Comparison of ENCODE assay signal across 9 cellular contexts in the genomic region with DNA sequence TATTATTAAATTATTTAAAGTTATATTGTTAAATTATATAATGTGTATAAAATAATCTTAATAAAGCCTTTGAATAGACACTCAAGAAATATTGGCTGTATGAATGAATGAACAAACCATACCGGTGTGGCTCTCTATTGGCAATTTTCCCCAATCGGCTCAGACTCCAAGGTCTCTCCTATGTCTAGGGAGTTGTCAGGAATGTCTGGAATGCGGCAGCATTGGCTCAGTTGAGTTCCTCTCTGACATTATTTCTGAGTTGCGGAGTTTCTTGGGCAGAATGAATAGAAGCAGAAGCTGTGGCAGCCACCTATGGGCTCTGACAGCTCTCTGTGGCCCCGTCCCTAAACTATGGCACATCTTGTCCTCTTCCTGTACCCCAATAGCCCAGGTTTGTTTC.
A peak's percentile ranks its signal among the peaks of the same experiment; 100 is the strongest.
DNase-seq lines count a peak whose midpoint lies in the region; ATAC-seq, FAIRE-seq and TF ChIP-seq lines count a peak whose summit lies in the region.
"Had no signal": no experiment of that assay in that cellular context is flagged by ENCODE, and none has a peak within 500 bp of the region (broad histone marks: within the 10 kb centered on the region; RNA-seq: fewer than 3 reads in every experiment).

No MANE protein-coding gene starts in this region.

- H3K56ac ChIP-seq in H1 (replicated peaks; ENCODE audit: insufficient read length, low read depth, low read length) = no peak overlapping the region

- TF ChIP-seq CTCF in H1 (IDR thresholded peaks at IDR 0.05; ENCODE audit: control extremely low read depth in 1 of 3, insufficient read depth in 1 of 3, low read depth in 1 of 3, low read length in 3 of 3) (no peak), left lung (IDR thresholded peaks at IDR 0.05) (no peak)

- H2AK5ac ChIP-seq in H1 (ENCODE audit: low read depth, low read length) = no peak overlapping the region

- DNase-seq in Right ventricle myocardium inferior (ENCODE audit: missing footprints) = no peak
- DNase-seq in cardiac septum (ENCODE audit: low spot score) = no peak
- no peak for DNase-seq in H1 (ENCODE audit: low read depth in 1 of 2, low spot score in 2 of 2)
- peak in 1 of 2 donors; percentile 52 for DNase-seq in left lung
- no peak for DNase-seq in aorta
- no peak for DNase-seq in left lobe of liver (ENCODE audit: low spot score)
- DNase-seq in DMS153 treated with DMSO at 0.1 percent for 48 hours (lab: John Stamatoyannopoulos, UW; ENCODE audit: unreplicated experiment) = no peak
- no peak for DNase-seq in activated CD4-positive, alpha-beta T cell treated with anti-CD3 and anti-CD28 coated beads, Interleukin-2, amount 50 U/mL, for 48 hours

- H3K23ac ChIP-seq in H1 (ENCODE audit: insufficient read length) = no peak overlapping the region

- H2AFZ ChIP-seq in H1 (ENCODE audit: low read length) = no peak overlapping the region

- 42% methylated on average over 5 of the region's 5 CpGs; no CpG with 5 or more reads in 1 of the 2 experiments for WGBS in H1 (ENCODE audit: extremely low coverage in 1 of 2, insufficient coverage in 1 of 2, insufficient read length in 1 of 2, insufficient replicate concordance in 2 of 2, low coverage in 1 of 2, low lambda C conversion rate in 2 of 2, missing lambda C conversion rate in 1 of 2), 2 experiments
- WGBS in aorta, 2 donors = 7 to 8% methylated on average over 5 of the region's 5 CpGs

- POLR2A ChIA-PET in H1 (lab: Charles Lee; ENCODE audit: partially characterized antibody) = interaction anchor here (0.7 kb wide), 1 partner anchor 12 kb away, joined by 3 read pairs; no protein-coding TSS in a partner anchor

- H2BK15ac ChIP-seq in H1 (ENCODE audit: low read length) = no peak overlapping the region

- no peak overlapping the region for H2BK12ac ChIP-seq in H1 (ENCODE audit: low read depth, low read length)

- no peak overlapping the region for H3K4ac ChIP-seq in H1 (replicated peaks; ENCODE audit: insufficient read length, low read depth, low read length)

- no peak overlapping the region for H4K8ac ChIP-seq in H1 (ENCODE audit: extremely low read depth, insufficient read depth, low read length)

- H2BK20ac ChIP-seq in H1 (ENCODE audit: low read length) = no peak overlapping the region

- H3K4me1 ChIP-seq in H1 (replicated peaks in 1 of 4; ENCODE audit: control insufficient read depth in 3 of 4, insufficient read depth in 4 of 4, low read length in 3 of 4) (peaks cover 2 to 26% (median 14%) of the 10 kb centered on the region in 4 experiments), left lung (no peaks in the 10 kb centered on the region), aorta (ENCODE audit: control insufficient read depth in 1 of 2, insufficient read depth in 2 of 2, low read length in 2 of 2) (no peaks in the 10 kb centered on the region)

- H3K79me2 ChIP-seq in H1 (ENCODE audit: control insufficient read depth in 1 of 2, insufficient read depth in 2 of 2, low read length in 2 of 2) = no peaks in the 10 kb centered on the region

- H3K18ac ChIP-seq in H1 (ENCODE audit: extremely low read depth, low read length) = no peak overlapping the region

- no peak overlapping the region for H3K9ac ChIP-seq in H1 (replicated peaks in 1 of 4; ENCODE audit: extremely low read depth in 1 of 4, low read depth in 3 of 4, low read length in 3 of 4)

- H3K27me3 ChIP-seq in H1 (replicated peaks in 1 of 4; ENCODE audit: control insufficient read depth in 3 of 4, extremely low read depth in 1 of 4, insufficient read depth in 3 of 4, low read length in 3 of 4) = no peaks in the 10 kb centered on the region
- H3K27me3 ChIP-seq in left lung = no peaks in the 10 kb centered on the region
- H3K27me3 ChIP-seq in aorta (ENCODE audit: control insufficient read depth in 1 of 2, insufficient read depth in 2 of 2, low read length in 1 of 2) = no peaks in the 10 kb centered on the region

- no peak overlapping the region for H2BK120ac ChIP-seq in H1 (replicated peaks; ENCODE audit: low read depth, low read length)

- no peaks in the 10 kb centered on the region for H3K36me3 ChIP-seq in H1 (ENCODE audit: control insufficient read depth in 2 of 4, insufficient read depth in 4 of 4, low read length in 3 of 4)
- no peaks in the 10 kb centered on the region for H3K36me3 ChIP-seq in left lung
- no peaks in the 10 kb centered on the region for H3K36me3 ChIP-seq in aorta (ENCODE audit: control insufficient read depth in 1 of 2, insufficient read depth in 2 of 2, low read length in 1 of 2)

- H3K79me1 ChIP-seq in H1 (ENCODE audit: low read depth, low read length) = no peaks in the 10 kb centered on the region

- H4K20me1 ChIP-seq in H1 (replicated peaks in 1 of 2; ENCODE audit: control insufficient read depth in 1 of 2, insufficient read depth in 2 of 2, low read length in 2 of 2) = no peaks in the 10 kb centered on the region

- H3K27ac ChIP-seq in H1 (ENCODE audit: low read depth, low read length) (no peak overlapping the region), left lung (no peak overlapping the region), aorta (ENCODE audit: low read depth in 1 of 2, low read length in 2 of 2) (no peak overlapping the region)

- no peak for TF ChIP-seq POLR2A in H1 (IDR thresholded peaks at IDR 0.05; ENCODE audit: control extremely low read depth in 1 of 2, low read depth in 2 of 2, low read length in 2 of 2)

- no peak overlapping the region for H3K4me3 ChIP-seq in H1 (ENCODE audit: extremely low read depth in 1 of 4, insufficient read depth in 2 of 4, low read depth in 3 of 4, low read length in 4 of 4)
- H3K4me3 ChIP-seq in left lung = no peak overlapping the region
- no peak overlapping the region for H3K4me3 ChIP-seq in aorta (ENCODE audit: low read length in 2 of 2)

- no peaks in the 10 kb centered on the region for H3K23me2 ChIP-seq in H1 (ENCODE audit: low read depth, low read length)

- peak; percentile 92 for FAIRE-seq in H1 (lab: Jason Lieb, UNC)
- FAIRE-seq: A204.1 had no signal

- H4K5ac ChIP-seq in H1 (ENCODE audit: insufficient read length, low read depth, low read length) = no peak overlapping the region

- ATAC-seq in Right ventricle myocardium inferior (peak; percentile 41), left lung (peak; percentile 92), aorta (ENCODE audit: low FRiP score) (peak; percentile 38), left lobe of liver (no peak)

- no peak overlapping the region for H3K14ac ChIP-seq in H1 (ENCODE audit: insufficient read length)

- peak overlapping the region in 1 of 2 experiments; percentile 14; a peak in 1 of 4 replicates for H3K4me2 ChIP-seq in H1 (ENCODE audit: insufficient read depth in 1 of 2, low read depth in 2 of 2, low read length in 2 of 2)

- intact Hi-C loops in Right ventricle myocardium inferior (cut with DNase I) = no loop called here
- intact Hi-C loops in cardiac septum (cut with DNase I) = no loop called here
- intact Hi-C loops in left lung (cut with DNase I) = no loop called here
- intact Hi-C loops in aorta (cut with DNase I) = no loop called here

- TF ChIP-seq EP300 in H1 (IDR thresholded peaks at IDR 0.05; ENCODE audit: borderline replicate concordance in 1 of 2, low read depth in 2 of 2, low read length in 2 of 2) = no peak

- peak in 1 of 2 experiments; percentile 9; a peak in 1 of 4 replicates for TF ChIP-seq RAD21 in H1 (IDR thresholded peaks at IDR 0.05 in 1 of 2, conservative IDR thresholded peaks at IDR 0.05 in 1 of 2; ENCODE audit: low read depth in 2 of 2, low read length in 2 of 2)

- CTCF ChIA-PET in H1 (lab: Charles Lee; ENCODE audit: partially characterized antibody) = interaction anchor here (0.8 to 1.4 kb wide), 3 partner anchors 24 to 91 kb away, joined by 3 to 4 read pairs (median 3); no protein-coding TSS in a partner anchor

- H4K91ac ChIP-seq in H1 (replicated peaks; ENCODE audit: insufficient read length, low read length) = no peak overlapping the region

- H3K9me3 ChIP-seq in H1 (ENCODE audit: insufficient read depth in 2 of 2, low read depth in 1 of 2, low read length in 1 of 2) (no peaks in the 10 kb centered on the region), left lung (no peaks in the 10 kb centered on the region), aorta (ENCODE audit: control insufficient read depth, low read length) (no peaks in the 10 kb centered on the region)

- H2BK5ac ChIP-seq in H1 (ENCODE audit: low read depth, low read length) = no peak overlapping the region

TF ChIP-seq in H1, 55 proteins besides CTCF, POLR2A, EP300 and RAD21:
- TF ChIP-seq HDAC2 (IDR thresholded peaks at IDR 0.05; ENCODE audit: borderline replicate concordance in 1 of 2, low read depth in 2 of 2, low read length in 2 of 2) (peak in 1 of 2 experiments; percentile 63; a peak in 1 of 4 replicates), BCL11A (IDR thresholded peaks at IDR 0.05; ENCODE audit: low read depth in 2 of 2, low read length in 2 of 2) (no peak), TEAD4 (IDR thresholded peaks at IDR 0.05; ENCODE audit: low read depth, low read length) (peak; percentile 99), SIN3A (conservative IDR thresholded peaks at IDR 0.05 in 1 of 2, IDR thresholded peaks at IDR 0.05 in 1 of 2; ENCODE audit: low read depth in 1 of 2, low read length in 2 of 2) (peak; percentile 44 to 54; a peak in 1 of 4 replicates)
